In genomic region chr17:78127240-78127887, GRCh38 we compare ENCODE assay signal across 9 cellular contexts. TPM values are rescaled to one million over a fixed set of nuclear protein-coding genes. Genes with fewer than 3 reads are reported as not detected.
A peak's percentile ranks its signal among the peaks of the same experiment; 100 is the strongest.
DNase-seq lines count a peak whose midpoint lies in the region; ATAC-seq, FAIRE-seq and TF ChIP-seq lines count a peak whose summit lies in the region.
"Had no signal": no experiment of that assay in that cellular context is flagged by ENCODE, and none has a peak within 500 bp of the region (broad histone marks: within the 10 kb centered on the region; RNA-seq: fewer than 3 reads in every experiment).

No MANE protein-coding gene starts in this region.

- H3K36me3 Mint-ChIP-seq in immature natural killer cell, result peaks cover 3 to 18% (median 5%) of the 10 kb centered on the region in 3 donors

- H3K4me3 Mint-ChIP-seq in immature natural killer cell, result peak overlapping the region; percentile 92 to 98 (median 93)

- peak; percentile 75; the same call in 1 of the 2 replicates for TF ChIP-seq EP300 in K562 (IDR thresholded peaks at IDR 0.05; ENCODE audit: low read length)

- no peaks in the 10 kb centered on the region for H3K27me3 ChIP-seq in K562 (ENCODE audit: control insufficient read depth in 2 of 2, insufficient read depth in 2 of 2, low read length in 2 of 2)

- peaks cover 29 to 85% of the 10 kb centered on the region in 2 experiments for H3K4me1 ChIP-seq in K562 (replicated peaks in 1 of 2; ENCODE audit: control insufficient read depth in 2 of 2, insufficient read depth in 2 of 2, low read length in 2 of 2)

- peaks cover 45 to 53% of the 10 kb centered on the region in 2 donors for H3K4me1 Mint-ChIP-seq in immature natural killer cell

- H3K9me3 Mint-ChIP-seq in immature natural killer cell, result no peaks in the 10 kb centered on the region

- peak overlapping the region; percentile 89 to 96 (median 94) for H3K27ac Mint-ChIP-seq in immature natural killer cell

- H3K9me3 ChIP-seq in K562 (replicated peaks; ENCODE audit: control insufficient read depth, insufficient read depth, low read depth, low read length), result no peaks in the 10 kb centered on the region

- TSS peak; percentile 78 for BruUV-seq in K562 (replicated peaks; lab: Mats Ljungman, UMichigan)

- H3K4me2 ChIP-seq in K562 (ENCODE audit: insufficient read depth, low read length), result peak overlapping the region; percentile 81

- H3K9me1 ChIP-seq in K562 (ENCODE audit: control insufficient read depth, insufficient read depth, low read length), result no peaks in the 10 kb centered on the region

- 0% methylated on average over 23 of the region's 25 CpGs for WGBS in K562 (ENCODE audit: insufficient coverage, low coverage, missing lambda C conversion rate)

- POLR2A ChIA-PET in K562 (lab: Yijun Ruan, JAX), result interaction anchor here (0.7 to 2.2 kb wide), 12 partner anchors 8 to 96 kb away, joined by 3 to 14 read pairs (median 4); partner anchors contain the start of genes AFMID and TK1

- H3K27ac ChIP-seq in K562 (ENCODE audit: extremely low read depth, low read depth, low read length) (peak overlapping the region; percentile 81), skin epidermis (peak overlapping the region; percentile 48 to 98 (median 90))

- peaks cover 48% of the 10 kb centered on the region for H3K36me3 ChIP-seq in K562 (ENCODE audit: control insufficient read depth, insufficient read depth, low read length)

- intact Hi-C loops in K562 (cut with micrococcal nuclease), result loop anchor here (5.0 kb wide), 1 partner anchor 40 kb away; the partner anchor contains the start of gene SYNGR2

- H3K79me2 ChIP-seq in K562 (ENCODE audit: control insufficient read depth, insufficient read depth, low read length), result peaks cover 81% of the 10 kb centered on the region

- CTCF ChIA-PET in K562 (lab: Yijun Ruan, JAX; ENCODE audit: low intra/inter-chr PET ratio), result no interaction called here

- H3K27me3 Mint-ChIP-seq in immature natural killer cell (ENCODE audit: low read depth in 3 of 3), result peaks cover 17 to 37% (median 24%) of the 10 kb centered on the region in 3 donors

- no peak overlapping the region for H2AFZ ChIP-seq in K562 (ENCODE audit: low read depth, low read length)

- TF ChIP-seq RAD21 in K562 (CRISPR knock-in tag; conservative IDR thresholded peaks at IDR 0.05 in 1 of 2, IDR thresholded peaks at IDR 0.05 in 1 of 2), result no peak

- peak; percentile 63 for ATAC-seq in K562
- no peak for ATAC-seq in HG03520 (IDR thresholded peaks at IDR 0.05; ENCODE audit: unreplicated experiment)
- ATAC-seq in GM18870 (IDR thresholded peaks at IDR 0.05; ENCODE audit: unreplicated experiment), result no peak

- peak; percentile 81 for TF ChIP-seq POLR2A in GM19099 (IDR thresholded peaks at IDR 0.05; ENCODE audit: extremely low read depth, insufficient read length, low read depth)
- TF ChIP-seq POLR2A in K562 (conservative IDR thresholded peaks at IDR 0.05), result peak; percentile 76

- TF ChIP-seq CTCF in K562 (IDR thresholded peaks at IDR 0.05 in 2 of 3, conservative IDR thresholded peaks at IDR 0.05 in 1 of 3; ENCODE audit: insufficient read depth in 2 of 3, low read depth in 1 of 3, low read length in 3 of 3), result no peak

- DNase-seq in SKM-1 treated with dmso at 0.1 percent for 144 hours (lab: John Stamatoyannopoulos, UW; ENCODE audit: unreplicated experiment) (peak; percentile 95), K562 (ENCODE audit: extremely low read depth in 1 of 4, low spot score in 3 of 4) (peak; percentile 46 to 86 (median 64)), immature natural killer cell (peak; percentile 79 to 82 (median 80)), cortex of kidney (lab: John Stamatoyannopoulos, UW) (no peak)

- FAIRE-seq in K562 (lab: Jason Lieb, UNC), result peak; percentile 92
- FAIRE-seq: TTC549 had no signal

- in situ Hi-C loops in K562 (cut with MboI), result no loop called here

- peak overlapping the region; percentile 82 to 95 for H3K9ac ChIP-seq in K562 (ENCODE audit: insufficient read depth in 1 of 2, low read depth in 2 of 2, low read length in 2 of 2)

- H4K20me1 ChIP-seq in K562 (replicated peaks; ENCODE audit: control insufficient read depth, insufficient read depth, low read length), result no peaks in the 10 kb centered on the region; the same call in 1 of the 2 replicates

- H3K4me3 ChIP-seq in K562 (peak overlapping the region; percentile 98), skin epidermis (peak overlapping the region; percentile 54 to 83 (median 72))

RNA-seq across cellular contexts. Expression of gene TMC6, which starts 1.2 kb away (rescaled TPM):
- total RNA-seq in K562 (2011; cell fraction: chromatin; rRNA removed; ENCODE audit: low replicate concordance), result 470 and 1,385 TPM in 2 replicates
- 924 and 982 TPM in 2 replicates for total RNA-seq in K562 (2011; cell fraction: nucleolus; rRNA removed)
- total RNA-seq in K562 (2011; cell fraction: nucleoplasm; rRNA removed), result 574 and 584 TPM in 2 replicates
- 183 and 200 TPM in 2 replicates for total RNA-seq in K562 (2014; rRNA removed)
- total RNA-seq in K562 (2014; rRNA removed; fragmentation: Illumina TruSeq; extraction: Trizol), result 30.2 and 33.0 TPM in 2 replicates
- 64.8 and 66.9 TPM in 2 replicates for total RNA-seq in K562 (2015; rRNA removed; fragmentation: Illumina TruSeq; extraction: Trizol)
- total RNA-seq in K562 (2021), result 304 and 351 TPM in 2 replicates
- 66.9 and 116 TPM in 2 replicates for polyA plus RNA-seq in K562 (2011; rRNA removed)
- polyA plus RNA-seq in K562 (2011; cell fraction: cytosol; rRNA removed), result 66.0 and 200 TPM in 2 replicates
- polyA plus RNA-seq in K562 (2011; cell fraction: nucleus; rRNA removed), result 537 and 1,067 TPM in 2 replicates
- 156 and 191 TPM in 2 replicates for polyA plus RNA-seq in K562 (2012)
- 36.6 and 87.5 TPM in 2 replicates for polyA plus RNA-seq in K562 (2014; fragmentation: Illumina TruSeq; extraction: Trizol)
- 1 to 10 TPM; 4.1 to 8.2 TPM for polyA plus RNA-seq in K562 (2014; fragmentation: Nextera tagmentation; extraction: Ambion mirVana)
- 201 and 246 TPM in 2 replicates for polyA plus RNA-seq in K562 (2014; rRNA removed)
- polyA minus RNA-seq in K562 (2011; rRNA and poly(A)+ RNA removed), result 21.1 and 34.2 TPM in 2 replicates
- 97.7 and 104 TPM in 2 replicates for polyA minus RNA-seq in K562 (2011; cell fraction: cytosol; rRNA and poly(A)+ RNA removed)
- 176 and 224 TPM in 2 replicates for polyA minus RNA-seq in K562 (2011; cell fraction: nucleus; rRNA and poly(A)+ RNA removed)
- 100 to 1,000 TPM; 194 to 262 (median 203) TPM for polyA plus RNA-seq in immature natural killer cell

RNA-seq across cellular contexts. Expression of gene TMC8, which starts 3.2 kb away (rescaled TPM):
- 23.0 and 64.6 TPM in 2 replicates for total RNA-seq in K562 (2011; cell fraction: chromatin; rRNA removed; ENCODE audit: low replicate concordance)
- 33.3 and 43.0 TPM in 2 replicates for total RNA-seq in K562 (2011; cell fraction: nucleolus; rRNA removed)
- 24.9 and 26.8 TPM in 2 replicates for total RNA-seq in K562 (2011; cell fraction: nucleoplasm; rRNA removed)
- 4.8 TPM in 2 replicates for total RNA-seq in K562 (2014; rRNA removed)
- total RNA-seq in K562 (2014; rRNA removed; fragmentation: Illumina TruSeq; extraction: Trizol), result 1.0 and 1.3 TPM in 2 replicates
- 1.3 TPM in 2 replicates for total RNA-seq in K562 (2015; rRNA removed; fragmentation: Illumina TruSeq; extraction: Trizol)
- 8.3 and 10.3 TPM in 2 replicates for total RNA-seq in K562 (2021)
- polyA plus RNA-seq in K562 (2011; rRNA removed), result 3.5 and 6.1 TPM in 2 replicates
- polyA plus RNA-seq in K562 (2011; cell fraction: cytosol; rRNA removed), result 1.9 and 10.1 TPM in 2 replicates
- polyA plus RNA-seq in K562 (2011; cell fraction: nucleus; rRNA removed), result 15.8 and 47.9 TPM in 2 replicates
- 7.4 and 8.2 TPM in 2 replicates for polyA plus RNA-seq in K562 (2012)
- polyA plus RNA-seq in K562 (2014; fragmentation: Illumina TruSeq; extraction: Trizol), result 2.8 and 5.7 TPM in 2 replicates
- under 1 TPM; 0.13 to 0.21 TPM for polyA plus RNA-seq in K562 (2014; fragmentation: Nextera tagmentation; extraction: Ambion mirVana)
- polyA plus RNA-seq in K562 (2014; rRNA removed), result 4.1 and 10.9 TPM in 2 replicates
- polyA minus RNA-seq in K562 (2011; rRNA and poly(A)+ RNA removed), result 2.4 and 2.5 TPM in 2 replicates
- polyA minus RNA-seq in K562 (2011; cell fraction: cytosol; rRNA and poly(A)+ RNA removed), result 2.2 and 4.6 TPM in 2 replicates
- polyA minus RNA-seq in K562 (2011; cell fraction: nucleus; rRNA and poly(A)+ RNA removed), result 9.6 and 12.8 TPM in 2 replicates
- 100 to 1,000 TPM in 1 of 3 donors, 10 to 100 TPM in 2; 55.2 to 170 (median 58.2) TPM for polyA plus RNA-seq in immature natural killer cell

RNA-seq across cellular contexts. Expression of gene C17orf99, which starts 18.8 kb away (rescaled TPM):
- total RNA-seq in K562 (2011; cell fraction: chromatin; rRNA removed; ENCODE audit: low replicate concordance), result 66.4 and 86.5 TPM in 2 replicates
- total RNA-seq in K562 (2011; cell fraction: nucleolus; rRNA removed), result 51.9 and 66.7 TPM in 2 replicates
- total RNA-seq in K562 (2011; cell fraction: nucleoplasm; rRNA removed), result 36.2 and 47.7 TPM in 2 replicates
- total RNA-seq in K562 (2014; rRNA removed) (16.8 and 17.3 TPM in 2 replicates), K562 (2014; rRNA removed; fragmentation: Illumina TruSeq; extraction: Trizol) (7.1 and 7.5 TPM in 2 replicates), K562 (2015; rRNA removed; fragmentation: Illumina TruSeq; extraction: Trizol) (4.0 and 5.8 TPM in 2 replicates), K562 (2021) (16.4 and 18.9 TPM in 2 replicates)
- polyA plus RNA-seq in K562 (2011; rRNA removed) (15.9 and 16.2 TPM in 2 replicates), K562 (2014; fragmentation: Illumina TruSeq; extraction: Trizol) (14.3 and 20.0 TPM in 2 replicates), K562 (2014; fragmentation: Nextera tagmentation; extraction: Ambion mirVana) (1 to 10 TPM; 4.1 to 7.7 TPM), K562 (2014; rRNA removed) (16.4 and 19.9 TPM in 2 replicates), immature natural killer cell (not detected)
- 11.8 and 31.5 TPM in 2 replicates for polyA plus RNA-seq in K562 (2011; cell fraction: cytosol; rRNA removed)
- polyA plus RNA-seq in K562 (2011; cell fraction: nucleus; rRNA removed), result 30.9 and 68.9 TPM in 2 replicates
- polyA plus RNA-seq in K562 (2012), result 4.7 and 6.4 TPM in 2 replicates
- polyA minus RNA-seq in K562 (2011; rRNA and poly(A)+ RNA removed), result 2.7 and 10.0 TPM in 2 replicates
- 6.5 and 11.1 TPM in 2 replicates for polyA minus RNA-seq in K562 (2011; cell fraction: cytosol; rRNA and poly(A)+ RNA removed)
- polyA minus RNA-seq in K562 (2011; cell fraction: nucleus; rRNA and poly(A)+ RNA removed), result 5.6 and 11.8 TPM in 2 replicates

RNA-seq across cellular contexts. Expression of gene SYNGR2, which starts 41.0 kb away (rescaled TPM):
- total RNA-seq in K562 (2011; cell fraction: chromatin; rRNA removed; ENCODE audit: low replicate concordance), result 68.6 and 254 TPM in 2 replicates
- total RNA-seq in K562 (2011; cell fraction: nucleolus; rRNA removed), result 327 and 339 TPM in 2 replicates
- 222 and 253 TPM in 2 replicates for total RNA-seq in K562 (2011; cell fraction: nucleoplasm; rRNA removed)
- total RNA-seq in K562 (2014; rRNA removed), result 87.8 and 120 TPM in 2 replicates
- 29.7 and 44.9 TPM in 2 replicates for total RNA-seq in K562 (2014; rRNA removed; fragmentation: Illumina TruSeq; extraction: Trizol)
- total RNA-seq in K562 (2015; rRNA removed; fragmentation: Illumina TruSeq; extraction: Trizol), result 68.0 and 68.2 TPM in 2 replicates
- total RNA-seq in K562 (2021), result 173 and 185 TPM in 2 replicates
- polyA plus RNA-seq in K562 (2011; rRNA removed), result 159 and 208 TPM in 2 replicates
- 393 and 921 TPM in 2 replicates for polyA plus RNA-seq in K562 (2011; cell fraction: cytosol; rRNA removed)
- polyA plus RNA-seq in K562 (2011; cell fraction: nucleus; rRNA removed), result 163 and 222 TPM in 2 replicates
- polyA plus RNA-seq in K562 (2012), result 104 and 149 TPM in 2 replicates
- 167 and 172 TPM in 2 replicates for polyA plus RNA-seq in K562 (2014; fragmentation: Illumina TruSeq; extraction: Trizol)
- polyA plus RNA-seq in K562 (2014; fragmentation: Nextera tagmentation; extraction: Ambion mirVana), result 1 to 10 TPM; 1.4 to 7.6 TPM
- 140 and 156 TPM in 2 replicates for polyA plus RNA-seq in K562 (2014; rRNA removed)
- polyA minus RNA-seq in K562 (2011; rRNA and poly(A)+ RNA removed), result 64.8 and 150 TPM in 2 replicates
- 129 and 147 TPM in 2 replicates for polyA minus RNA-seq in K562 (2011; cell fraction: cytosol; rRNA and poly(A)+ RNA removed)
- polyA minus RNA-seq in K562 (2011; cell fraction: nucleus; rRNA and poly(A)+ RNA removed), result 33.9 and 38.4 TPM in 2 replicates
- polyA plus RNA-seq in immature natural killer cell, result 100 to 1,000 TPM; 113 to 230 (median 132) TPM

RNA-seq across cellular contexts. Expression of gene TK1, which starts 59.5 kb away (rescaled TPM):
- total RNA-seq in K562 (2011; cell fraction: chromatin; rRNA removed; ENCODE audit: low replicate concordance), result 24.3 and 89.6 TPM in 2 replicates
- 88.4 and 100 TPM in 2 replicates for total RNA-seq in K562 (2011; cell fraction: nucleolus; rRNA removed)
- 53.4 and 62.0 TPM in 2 replicates for total RNA-seq in K562 (2011; cell fraction: nucleoplasm; rRNA removed)
- 195 and 231 TPM in 2 replicates for total RNA-seq in K562 (2014; rRNA removed)
- total RNA-seq in K562 (2014; rRNA removed; fragmentation: Illumina TruSeq; extraction: Trizol), result 45.0 and 59.5 TPM in 2 replicates
- 97.7 and 98.0 TPM in 2 replicates for total RNA-seq in K562 (2015; rRNA removed; fragmentation: Illumina TruSeq; extraction: Trizol)
- 198 TPM in 2 replicates for total RNA-seq in K562 (2021)
- polyA plus RNA-seq in K562 (2011; rRNA removed), result 123 and 130 TPM in 2 replicates
- 232 and 546 TPM in 2 replicates for polyA plus RNA-seq in K562 (2011; cell fraction: cytosol; rRNA removed)
- polyA plus RNA-seq in K562 (2011; cell fraction: nucleus; rRNA removed), result 82.4 and 119 TPM in 2 replicates
- polyA plus RNA-seq in K562 (2012), result 204 and 231 TPM in 2 replicates
- 103 and 216 TPM in 2 replicates for polyA plus RNA-seq in K562 (2014; fragmentation: Illumina TruSeq; extraction: Trizol)
- polyA plus RNA-seq in K562 (2014; fragmentation: Nextera tagmentation; extraction: Ambion mirVana), result 10 to 100 TPM in 1 of 2 experiments, 1 to 10 TPM in 1; 8.4 to 29.9 TPM
- polyA plus RNA-seq in K562 (2014; rRNA removed), result 192 and 280 TPM in 2 replicates
- polyA minus RNA-seq in K562 (2011; rRNA and poly(A)+ RNA removed), result 86.2 and 149 TPM in 2 replicates
- 121 and 135 TPM in 2 replicates for polyA minus RNA-seq in K562 (2011; cell fraction: cytosol; rRNA and poly(A)+ RNA removed)
- polyA minus RNA-seq in K562 (2011; cell fraction: nucleus; rRNA and poly(A)+ RNA removed), result 32.2 and 35.5 TPM in 2 replicates
- polyA plus RNA-seq in immature natural killer cell, result 10 to 100 TPM; 11.3 to 19.7 (median 13.1) TPM

Comparison
In these comparisons a context has a peak if more than half of its experiments do, and no peak if none do; other contexts are left out.
1. RNA of gene C17orf99, which starts 18.8 kb away (polyA plus RNA-seq): 4.1 to 68.9 TPM in K562; not detected in immature natural killer cell; every median in the first group is over 4 times any median in the second.